ENCODE assay signal across 2 cellular contexts in the genomic region with DNA sequence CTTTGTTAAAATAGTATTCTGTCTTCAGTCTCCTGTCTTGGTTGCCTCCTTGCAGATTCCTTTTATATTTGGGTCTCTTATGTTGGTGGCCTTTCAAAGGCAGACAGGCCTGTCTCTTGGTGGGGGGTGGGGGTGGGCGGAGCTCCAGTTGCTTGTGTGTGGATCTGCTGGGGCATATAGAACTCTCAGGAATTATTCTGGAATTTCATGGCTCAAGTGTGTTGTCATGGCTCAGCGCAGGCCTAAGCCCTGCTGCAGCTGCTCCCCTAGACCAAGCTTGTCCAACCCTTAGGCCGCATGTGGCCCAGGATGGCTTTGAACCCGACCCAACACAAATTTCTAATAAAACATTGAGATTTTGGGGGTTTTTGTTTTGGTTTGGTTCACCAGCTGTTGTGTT.
TF ChIP-seq lines count a peak whose summit lies in the region.

No MANE protein-coding gene starts in this region.

TF ChIP-seq in SK-N-SH, 30 proteins besides CTCF, POLR2A, EP300 and RAD21 (continued from another document):
- TF ChIP-seq RCOR1 (IDR thresholded peaks at IDR 0.05; ENCODE audit: low read length) (no peak), RXRA (IDR thresholded peaks at IDR 0.05; ENCODE audit: borderline replicate concordance, low read depth) (no peak), TEAD4 (IDR thresholded peaks at IDR 0.05; ENCODE audit: borderline replicate concordance, insufficient read depth) (no peak), GATA2 (CRISPR knock-in tag; IDR thresholded peaks at IDR 0.05) (no peak)
- TF ChIP-seq, protein P1, sequence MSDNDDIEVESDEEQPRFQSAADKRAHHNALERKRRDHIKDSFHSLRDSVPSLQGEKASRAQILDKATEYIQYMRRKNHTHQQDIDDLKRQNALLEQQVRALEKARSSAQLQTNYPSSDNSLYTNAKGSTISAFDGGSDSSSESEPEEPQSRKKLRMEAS (IDR thresholded peaks at IDR 0.05; ENCODE audit: low read depth), result no peak

TF ChIP-seq in SK-N-SH treated with all-trans-retinoic acid at 6 μM for 48 hours, 23 proteins besides CTCF, POLR2A, EP300 and RAD21 (continued from another document):
- TF ChIP-seq, protein P2, sequence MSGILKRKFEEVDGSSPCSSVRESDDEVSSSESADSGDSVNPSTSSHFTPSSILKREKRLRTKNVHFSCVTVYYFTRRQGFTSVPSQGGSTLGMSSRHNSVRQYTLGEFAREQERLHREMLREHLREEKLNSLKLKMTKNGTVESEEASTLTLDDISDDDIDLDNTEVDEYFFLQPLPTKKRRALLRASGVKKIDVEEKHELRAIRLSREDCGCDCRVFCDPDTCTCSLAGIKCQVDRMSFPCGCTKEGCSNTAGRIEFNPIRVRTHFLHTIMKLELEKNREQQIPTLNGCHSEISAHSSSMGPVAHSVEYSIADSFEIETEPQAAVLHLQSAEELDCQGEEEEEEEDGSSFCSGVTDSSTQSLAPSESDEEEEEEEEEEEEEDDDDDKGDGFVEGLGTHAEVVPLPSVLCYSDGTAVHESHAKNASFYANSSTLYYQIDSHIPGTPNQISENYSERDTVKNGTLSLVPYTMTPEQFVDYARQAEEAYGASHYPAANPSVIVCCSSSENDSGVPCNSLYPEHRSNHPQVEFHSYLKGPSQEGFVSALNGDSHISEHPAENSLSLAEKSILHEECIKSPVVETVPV (CRISPR knock-in tag; IDR thresholded peaks at IDR 0.05), result no peak
- TF ChIP-seq, protein P3, sequence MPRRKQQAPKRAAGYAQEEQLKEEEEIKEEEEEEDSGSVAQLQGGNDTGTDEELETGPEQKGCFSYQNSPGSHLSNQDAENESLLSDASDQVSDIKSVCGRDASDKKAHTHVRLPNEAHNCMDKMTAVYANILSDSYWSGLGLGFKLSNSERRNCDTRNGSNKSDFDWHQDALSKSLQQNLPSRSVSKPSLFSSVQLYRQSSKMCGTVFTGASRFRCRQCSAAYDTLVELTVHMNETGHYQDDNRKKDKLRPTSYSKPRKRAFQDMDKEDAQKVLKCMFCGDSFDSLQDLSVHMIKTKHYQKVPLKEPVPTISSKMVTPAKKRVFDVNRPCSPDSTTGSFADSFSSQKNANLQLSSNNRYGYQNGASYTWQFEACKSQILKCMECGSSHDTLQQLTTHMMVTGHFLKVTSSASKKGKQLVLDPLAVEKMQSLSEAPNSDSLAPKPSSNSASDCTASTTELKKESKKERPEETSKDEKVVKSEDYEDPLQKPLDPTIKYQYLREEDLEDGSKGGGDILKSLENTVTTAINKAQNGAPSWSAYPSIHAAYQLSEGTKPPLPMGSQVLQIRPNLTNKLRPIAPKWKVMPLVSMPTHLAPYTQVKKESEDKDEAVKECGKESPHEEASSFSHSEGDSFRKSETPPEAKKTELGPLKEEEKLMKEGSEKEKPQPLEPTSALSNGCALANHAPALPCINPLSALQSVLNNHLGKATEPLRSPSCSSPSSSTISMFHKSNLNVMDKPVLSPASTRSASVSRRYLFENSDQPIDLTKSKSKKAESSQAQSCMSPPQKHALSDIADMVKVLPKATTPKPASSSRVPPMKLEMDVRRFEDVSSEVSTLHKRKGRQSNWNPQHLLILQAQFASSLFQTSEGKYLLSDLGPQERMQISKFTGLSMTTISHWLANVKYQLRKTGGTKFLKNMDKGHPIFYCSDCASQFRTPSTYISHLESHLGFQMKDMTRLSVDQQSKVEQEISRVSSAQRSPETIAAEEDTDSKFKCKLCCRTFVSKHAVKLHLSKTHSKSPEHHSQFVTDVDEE (CRISPR knock-in tag; IDR thresholded peaks at IDR 0.05), result no peak
- TF ChIP-seq SNAI2 (CRISPR knock-in tag; IDR thresholded peaks at IDR 0.05) (no peak), ESRRG (CRISPR knock-in tag; IDR thresholded peaks at IDR 0.05) (no peak), PPARA (CRISPR knock-in tag; IDR thresholded peaks at IDR 0.05; ENCODE audit: borderline replicate concordance) (no peak), BACH2 (CRISPR knock-in tag; IDR thresholded peaks at IDR 0.05; ENCODE audit: borderline replicate concordance) (no peak), ZNF8 (CRISPR knock-in tag; IDR thresholded peaks at IDR 0.05) (no peak)
- TF ChIP-seq, protein P4, sequence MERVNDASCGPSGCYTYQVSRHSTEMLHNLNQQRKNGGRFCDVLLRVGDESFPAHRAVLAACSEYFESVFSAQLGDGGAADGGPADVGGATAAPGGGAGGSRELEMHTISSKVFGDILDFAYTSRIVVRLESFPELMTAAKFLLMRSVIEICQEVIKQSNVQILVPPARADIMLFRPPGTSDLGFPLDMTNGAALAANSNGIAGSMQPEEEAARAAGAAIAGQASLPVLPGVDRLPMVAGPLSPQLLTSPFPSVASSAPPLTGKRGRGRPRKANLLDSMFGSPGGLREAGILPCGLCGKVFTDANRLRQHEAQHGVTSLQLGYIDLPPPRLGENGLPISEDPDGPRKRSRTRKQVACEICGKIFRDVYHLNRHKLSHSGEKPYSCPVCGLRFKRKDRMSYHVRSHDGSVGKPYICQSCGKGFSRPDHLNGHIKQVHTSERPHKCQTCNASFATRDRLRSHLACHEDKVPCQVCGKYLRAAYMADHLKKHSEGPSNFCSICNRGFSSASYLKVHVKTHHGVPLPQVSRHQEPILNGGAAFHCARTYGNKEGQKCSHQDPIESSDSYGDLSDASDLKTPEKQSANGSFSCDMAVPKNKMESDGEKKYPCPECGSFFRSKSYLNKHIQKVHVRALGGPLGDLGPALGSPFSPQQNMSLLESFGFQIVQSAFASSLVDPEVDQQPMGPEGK (CRISPR knock-in tag; IDR thresholded peaks at IDR 0.05; ENCODE audit: borderline replicate concordance), result no peak
